12 cellular contexts compared by ENCODE assay signal in genomic region chr5:125961150-125961549, GRCh38.
DNase-seq lines count a peak whose midpoint lies in the region; ATAC-seq and TF ChIP-seq lines count a peak whose summit lies in the region.
"Had no signal": no experiment of that assay in that cellular context is flagged by ENCODE, and none has a peak within 500 bp of the region (broad histone marks: within the 10 kb centered on the region; RNA-seq: fewer than 3 reads in every experiment).

No MANE protein-coding gene starts in this region.

- no peak overlapping the region for H3K9ac ChIP-seq in KMS-11

- no peaks in the 10 kb centered on the region for H3K79me2 ChIP-seq in KMS-11 (ENCODE audit: insufficient read depth, low read depth)

- H4K20me1 ChIP-seq in KMS-11 (ENCODE audit: insufficient read depth): no peaks in the 10 kb centered on the region

- H3K4me3 Mint-ChIP-seq in activated CD4-positive, alpha-beta T cell treated with anti-CD3 and anti-CD28 coated beads, Interleukin-2, amount 10 ng/mL, durations not matched to agents 24 days and 14 days: no peak overlapping the region

- H3K27me3 Mint-ChIP-seq in activated CD4-positive, alpha-beta T cell treated with anti-CD3 and anti-CD28 coated beads, Interleukin-2, amount 10 ng/mL, durations not matched to agents 24 days and 14 days: no peaks in the 10 kb centered on the region

- peak overlapping the region; percentile 20; the same call in 1 of the 2 replicates for H3K27ac ChIP-seq in KMS-11
- H3K27ac ChIP-seq: prostate gland, VCaP had no signal

- TF ChIP-seq CTCF in GM12865 (IDR thresholded peaks at IDR 0.05; ENCODE audit: insufficient read depth, low read depth, low read length, missing control alignments) (no peak), KMS-11 (conservative IDR thresholded peaks at IDR 0.05; ENCODE audit: low read depth, low read length) (no peak)

- H3K4me1 ChIP-seq in KMS-11 (ENCODE audit: low read depth, poor library complexity, severe bottlenecking): peaks cover 40% of the 10 kb centered on the region
- H3K4me1 ChIP-seq: prostate gland had no signal

- no peak overlapping the region for H3K27ac Mint-ChIP-seq in activated CD4-positive, alpha-beta T cell treated with anti-CD3 and anti-CD28 coated beads, Interleukin-2, amount 10 ng/mL, durations not matched to agents 24 days and 14 days

- DNase-seq in GM12865 (ENCODE audit: low read depth) (peak; percentile 79), OCI-M1 (lab: John Stamatoyannopoulos, UW) (no peak), AG20443 (ENCODE audit: low spot score) (no peak)
- DNase-seq in activated CD4-positive, alpha-beta T cell treated with anti-CD3 and anti-CD28 coated beads, Interleukin-2, amount 10 ng/mL, durations not matched to agents 24 days and 14 days: no peak
- no peak for DNase-seq in activated naive CD4-positive, alpha-beta T cell treated with Interleukin-2 at 50 U/mL for 16 hours
- DNase-seq: Karpas-422 had no signal

- intact Hi-C loops in activated CD4-positive, alpha-beta T cell treated with anti-CD3 and anti-CD28 coated beads, Interleukin-2, amount 10 ng/mL, durations not matched to agents 24 days and 14 days (cut with micrococcal nuclease): no loop called here

- H3K9me3 Mint-ChIP-seq in activated CD4-positive, alpha-beta T cell treated with anti-CD3 and anti-CD28 coated beads, Interleukin-2, amount 10 ng/mL, durations not matched to agents 24 days and 14 days: peaks cover 6% of the 10 kb centered on the region

- H3K4me1 Mint-ChIP-seq in activated CD4-positive, alpha-beta T cell treated with anti-CD3 and anti-CD28 coated beads, Interleukin-2, amount 10 ng/mL, durations not matched to agents 24 days and 14 days: no peaks in the 10 kb centered on the region

- H3K36me3 Mint-ChIP-seq in activated CD4-positive, alpha-beta T cell treated with anti-CD3 and anti-CD28 coated beads, Interleukin-2, amount 10 ng/mL, durations not matched to agents 24 days and 14 days (ENCODE audit: low read depth): no peaks in the 10 kb centered on the region

- H3K27me3 ChIP-seq in KMS-11 (ENCODE audit: insufficient read depth, low read depth): no peaks in the 10 kb centered on the region

- peak overlapping the region; percentile 11 for H3K4me2 ChIP-seq in KMS-11

- ATAC-seq in GM19397 (IDR thresholded peaks at IDR 0.05; ENCODE audit: unreplicated experiment) (peak; percentile 96), HG02884 (IDR thresholded peaks at IDR 0.05; ENCODE audit: unreplicated experiment) (peak; percentile 100)
- ATAC-seq: esophagus mucosa had no signal

- no peaks in the 10 kb centered on the region for H3K36me3 ChIP-seq in KMS-11 (ENCODE audit: insufficient read depth)
- H3K36me3 ChIP-seq: prostate gland had no signal

- H2AFZ ChIP-seq in KMS-11 (ENCODE audit: low read depth): no peak overlapping the region

- H3K4me3 ChIP-seq in GM12865 (ENCODE audit: low read depth, low read length) (no peak overlapping the region), KMS-11 (IDR thresholded peaks at IDR 0.05; ENCODE audit: insufficient read depth, low read depth, low read length) (no peak overlapping the region)
- H3K4me3 ChIP-seq: prostate gland had no signal
